In genomic region chr16:77788196-77789084, GRCh38 we compare ENCODE assay signal across 1 cellular context.
TF ChIP-seq lines count a peak whose summit lies in the region.

Gene VAT1L, plus strand, starts transcription at chr16:77788564. Its CDS starts 119 bp downstream, at chr16:77788683.

TF ChIP-seq in H1, 55 proteins besides CTCF, POLR2A, EP300 and RAD21 (continued from another document):
- TF ChIP-seq RBBP5 (IDR thresholded peaks at IDR 0.05; ENCODE audit: borderline replicate concordance, low read depth, low read length): peak; percentile 22; the same call in 1 of the 2 replicates
- TF ChIP-seq ZNF274 (IDR thresholded peaks at IDR 0.05; ENCODE audit: borderline replicate concordance, extremely low read depth, low read length): no peak
- TF ChIP-seq USF2 (IDR thresholded peaks at IDR 0.05; ENCODE audit: low read length): no peak
- no peak for TF ChIP-seq CHD2 (IDR thresholded peaks at IDR 0.05; ENCODE audit: low read length)
- TF ChIP-seq RFX5 (IDR thresholded peaks at IDR 0.05; ENCODE audit: borderline replicate concordance, low read depth, low read length): no peak
- peak; percentile 23; the same call in 1 of the 2 replicates for TF ChIP-seq E2F6 (IDR thresholded peaks at IDR 0.05)
- no peak for TF ChIP-seq SIX5 (IDR thresholded peaks at IDR 0.05; ENCODE audit: low read depth, low read length)
- TF ChIP-seq SRF (IDR thresholded peaks at IDR 0.05; ENCODE audit: low read depth, low read length): no peak
- no peak for TF ChIP-seq TEAD4 (IDR thresholded peaks at IDR 0.05; ENCODE audit: low read depth, low read length)
- TF ChIP-seq HDAC2 (IDR thresholded peaks at IDR 0.05; ENCODE audit: borderline replicate concordance in 1 of 2, low read depth in 2 of 2, low read length in 2 of 2): no peak; a peak in 1 of 4 replicates
- TF ChIP-seq JUN (IDR thresholded peaks at IDR 0.05; ENCODE audit: low read depth, low read length): no peak
- TF ChIP-seq JUND (IDR thresholded peaks at IDR 0.05; ENCODE audit: low read length): no peak
- no peak for TF ChIP-seq KDM5A (IDR thresholded peaks at IDR 0.05; ENCODE audit: low read length)
- no peak for TF ChIP-seq GABPA (IDR thresholded peaks at IDR 0.05; ENCODE audit: borderline replicate concordance, insufficient read depth, low read length)
- no peak for TF ChIP-seq NANOG (IDR thresholded peaks at IDR 0.05; ENCODE audit: insufficient read depth, low read depth, low read length, poor library complexity, severe bottlenecking)
- 0 out of 2 replicates have a peak, but pooled peaks have one; percentile 55 for TF ChIP-seq KDM1A (IDR thresholded peaks at IDR 0.05; ENCODE audit: borderline replicate concordance, low read length)
- no peak for TF ChIP-seq CBX5 (IDR thresholded peaks at IDR 0.05; ENCODE audit: low read depth, low read length)
- TF ChIP-seq CHD7 (IDR thresholded peaks at IDR 0.05; ENCODE audit: insufficient replicate concordance, low read length): peak; percentile 100
- no peak for TF ChIP-seq SIRT6 (IDR thresholded peaks at IDR 0.05; ENCODE audit: low read length)
- peak; percentile 84 for TF ChIP-seq ASH2L (IDR thresholded peaks at IDR 0.05; ENCODE audit: low read length)
- TF ChIP-seq CBX8 (IDR thresholded peaks at IDR 0.05; ENCODE audit: borderline replicate concordance, low read depth, low read length): no peak
- no peak; the same call in 1 of the 2 replicates for TF ChIP-seq MAX (IDR thresholded peaks at IDR 0.05)
- no peak for TF ChIP-seq CTBP2 (IDR thresholded peaks at IDR 0.05; ENCODE audit: borderline replicate concordance, insufficient read depth, insufficient read length, low read length)
- no peak for TF ChIP-seq ATF3 (IDR thresholded peaks at IDR 0.05; ENCODE audit: insufficient read depth, low read depth, low read length)
- TF ChIP-seq NRF1 (IDR thresholded peaks at IDR 0.05; ENCODE audit: low read depth, low read length): no peak
- TF ChIP-seq TAF7 (optimal IDR thresholded peaks at IDR 0.05; ENCODE audit: borderline replicate concordance, low read depth, low read length): no peak
- TF ChIP-seq KDM4A (IDR thresholded peaks at IDR 0.05; ENCODE audit: low read depth, low read length, severe bottlenecking): peak; percentile 97
- TF ChIP-seq YY1 (IDR thresholded peaks at IDR 0.05; ENCODE audit: low read depth, low read length): peak; percentile 47; the same call in 1 of the 2 replicates
- no peak for TF ChIP-seq RNF2 (IDR thresholded peaks at IDR 0.05; ENCODE audit: borderline replicate concordance, low read depth, low read length, missing control alignments, poor library complexity, severe bottlenecking)
- TF ChIP-seq RXRA (IDR thresholded peaks at IDR 0.05; ENCODE audit: insufficient read depth, low read depth, low read length): no peak
- no peak for TF ChIP-seq CREB1 (IDR thresholded peaks at IDR 0.05)
- no peak for TF ChIP-seq FOSL1 (IDR thresholded peaks at IDR 0.05; ENCODE audit: insufficient read depth, low read depth, low read length)
- no peak for TF ChIP-seq GTF2F1 (IDR thresholded peaks at IDR 0.05; ENCODE audit: borderline replicate concordance, low read depth, low read length)
- no peak for TF ChIP-seq SP4 (IDR thresholded peaks at IDR 0.05; ENCODE audit: low read length)
- no peak for TF ChIP-seq ATF2 (IDR thresholded peaks at IDR 0.05; ENCODE audit: low read length)
- peak; percentile 97 for TF ChIP-seq MAFK (IDR thresholded peaks at IDR 0.05; ENCODE audit: low read depth, low read length)
- no peak for TF ChIP-seq POU5F1 (IDR thresholded peaks at IDR 0.05; ENCODE audit: low read depth, low read length)
- no peak; the same call in 1 of the 2 replicates for TF ChIP-seq PHF8 (conservative IDR thresholded peaks at IDR 0.05; ENCODE audit: low read depth, low read length)
- TF ChIP-seq SIN3A (conservative IDR thresholded peaks at IDR 0.05 in 1 of 2, IDR thresholded peaks at IDR 0.05 in 1 of 2; ENCODE audit: low read depth in 1 of 2, low read length in 2 of 2): no peak; a peak in 1 of 4 replicates
- TF ChIP-seq CHD1 (IDR thresholded peaks at IDR 0.05; ENCODE audit: low read depth, low read length): no peak
- no peak for TF ChIP-seq EGR1 (IDR thresholded peaks at IDR 0.05; ENCODE audit: borderline replicate concordance, low read depth, low read length)
- TF ChIP-seq POLR2AphosphoS5 (IDR thresholded peaks at IDR 0.05; ENCODE audit: low read depth, low read length): no peak
- no peak for TF ChIP-seq HDAC6 (IDR thresholded peaks at IDR 0.05; ENCODE audit: low read depth, low read length)
- no peak for TF ChIP-seq BACH1 (IDR thresholded peaks at IDR 0.05; ENCODE audit: low read length)
- TF ChIP-seq EZH2 (IDR thresholded peaks at IDR 0.05; ENCODE audit: low read depth, low read length, severe bottlenecking): no peak
- TF ChIP-seq CEBPB (IDR thresholded peaks at IDR 0.05; ENCODE audit: low read depth, low read length): no peak
- TF ChIP-seq TAF1 (IDR thresholded peaks at IDR 0.05; ENCODE audit: low read depth, low read length): peak; percentile 73; the same call in 1 of the 2 replicates
- TF ChIP-seq BCL11A (IDR thresholded peaks at IDR 0.05; ENCODE audit: low read depth in 2 of 2, low read length in 2 of 2): no peak
- 0 out of 2 replicates have a peak, but pooled peaks have one; percentile 3 for TF ChIP-seq SP1 (IDR thresholded peaks at IDR 0.05; ENCODE audit: low read depth, low read length)
- no peak for TF ChIP-seq SUZ12 (IDR thresholded peaks at IDR 0.05; ENCODE audit: low read length)
